ENCODE assay signal across 9 cellular contexts in the genomic region with DNA sequence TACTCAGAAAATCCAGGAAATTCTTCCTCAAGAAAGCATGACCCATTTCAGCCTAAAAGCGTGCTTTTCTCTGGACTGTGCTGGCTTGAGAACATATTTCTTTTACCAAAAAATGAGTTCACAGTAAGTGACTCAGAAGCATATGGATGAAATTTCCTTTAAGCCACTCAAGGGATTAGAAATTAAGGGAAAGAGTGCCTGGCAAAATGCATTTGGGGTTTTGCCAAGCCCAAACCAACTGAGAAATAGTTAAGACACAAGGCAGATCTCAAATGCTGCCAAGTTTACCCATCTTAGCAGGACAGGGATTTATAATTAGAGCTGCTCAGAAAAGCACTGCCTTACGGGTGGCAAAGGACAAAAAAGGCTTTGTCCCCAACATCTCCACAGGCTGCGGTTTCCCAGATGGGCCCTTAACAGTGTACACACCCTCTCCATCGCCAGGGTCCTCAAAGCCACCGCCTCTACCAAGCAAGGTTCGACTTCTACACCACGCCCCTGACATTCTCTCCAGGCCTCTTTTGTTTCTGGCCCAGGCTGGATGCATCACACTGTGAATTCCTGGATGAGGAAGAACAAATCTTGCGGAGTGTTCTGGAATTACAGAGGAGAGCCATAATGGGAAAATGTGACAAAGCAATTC. TPM values are rescaled to one million over a fixed set of nuclear protein-coding genes. Genes with fewer than 3 reads are reported as not detected.
DNase-seq lines count a peak whose midpoint lies in the region; ATAC-seq and TF ChIP-seq lines count a peak whose summit lies in the region.
"Had no signal": no experiment of that assay in that cellular context is flagged by ENCODE, and none has a peak within 500 bp of the region (broad histone marks: within the 10 kb centered on the region; RNA-seq: fewer than 3 reads in every experiment).

No MANE protein-coding gene starts in this region.

- no peak for ATAC-seq in GM19397 (IDR thresholded peaks at IDR 0.05; ENCODE audit: unreplicated experiment)

- H3K9ac ChIP-seq in rectal smooth muscle tissue (ENCODE audit: low read length), result no peak overlapping the region

- no peak overlapping the region for H3K4me3 ChIP-seq in fibroblast of pulmonary artery (replicated peaks; ENCODE audit: low read depth, low read length)
- H3K4me3 ChIP-seq in rectal smooth muscle tissue (ENCODE audit: low read length), result no peak overlapping the region

- H3K36me3 ChIP-seq in rectal smooth muscle tissue (ENCODE audit: control insufficient read depth, insufficient read depth, low read length), result no peaks in the 10 kb centered on the region

- peak; percentile 79 for DNase-seq in Daoy (ENCODE audit: low read depth)
- DNase-seq in RPMI7951 (ENCODE audit: low read depth), result peak; percentile 94
- peak; percentile 54 for DNase-seq in fibroblast of pulmonary artery (ENCODE audit: low read depth)
- no peak for DNase-seq in stimulated activated CD4-positive, alpha-beta T cell treated with anti-CD3 and anti-CD28 coated beads, Interleukin-2, amount 100 ng/mL, for 24 hours
- DNase-seq in NCI-H2196 (lab: John Stamatoyannopoulos, UW; ENCODE audit: unreplicated experiment), result no peak
- DNase-seq in GM10266 (ENCODE audit: extremely low spot score), result no peak
- DNase-seq: activated naive CD8-positive, alpha-beta T cell treated with anti-CD3 and anti-CD28 coated beads, Interleukin-2, amount 10 ng/mL, durations not matched to agents 7 days and 5 days had no signal

- peaks cover 21% of the 10 kb centered on the region for H3K4me1 ChIP-seq in rectal smooth muscle tissue (ENCODE audit: control insufficient read depth, insufficient read depth, low read length)

- no peaks in the 10 kb centered on the region for H3K27me3 ChIP-seq in rectal smooth muscle tissue (ENCODE audit: control insufficient read depth, insufficient read depth, low read length)

- peak overlapping the region; percentile 46 for H3K27ac ChIP-seq in rectal smooth muscle tissue (ENCODE audit: low read depth, low read length)

- TF ChIP-seq CTCF in fibroblast of pulmonary artery (IDR thresholded peaks at IDR 0.05; ENCODE audit: low read length, missing control alignments) (no peak), GM10266 (IDR thresholded peaks at IDR 0.05; ENCODE audit: control insufficient read depth, insufficient read depth, low read depth, missing control alignments) (no peak)

RNA-seq across cellular contexts. Expression of a gene that starts 30.1 kb away (rescaled TPM):
- total RNA-seq in Daoy (2014; rRNA removed; shearing (Covaris generic)), result 0.18 and 0.74 TPM in 2 replicates
- total RNA-seq in RPMI7951 (2014; rRNA removed; shearing (Covaris generic)), result 1.3 and 1.4 TPM in 2 replicates

RNA-seq across cellular contexts. Expression of a gene that starts 56.6 kb away (rescaled TPM):
- total RNA-seq in Daoy (2014; rRNA removed; shearing (Covaris generic)), result 0.71 and 8.8 TPM in 2 replicates
- total RNA-seq in RPMI7951 (2014; rRNA removed; shearing (Covaris generic)), result 4.0 and 5.2 TPM in 2 replicates

Comparison
In these comparisons a context has a peak if more than half of its experiments do, and no peak if none do; other contexts are left out.
1. DNase-seq: peak in Daoy (single experiment), RPMI7951 (single experiment) and fibroblast of pulmonary artery (single experiment); none in stimulated activated CD4-positive, alpha-beta T cell treated with anti-CD3 and anti-CD28 coated beads, Interleukin-2, amount 100 ng/mL, for 24 hours (0 of 2), NCI-H2196 (single experiment) and GM10266 (single experiment).